8 cellular contexts compared by ENCODE assay signal in the genomic region with DNA sequence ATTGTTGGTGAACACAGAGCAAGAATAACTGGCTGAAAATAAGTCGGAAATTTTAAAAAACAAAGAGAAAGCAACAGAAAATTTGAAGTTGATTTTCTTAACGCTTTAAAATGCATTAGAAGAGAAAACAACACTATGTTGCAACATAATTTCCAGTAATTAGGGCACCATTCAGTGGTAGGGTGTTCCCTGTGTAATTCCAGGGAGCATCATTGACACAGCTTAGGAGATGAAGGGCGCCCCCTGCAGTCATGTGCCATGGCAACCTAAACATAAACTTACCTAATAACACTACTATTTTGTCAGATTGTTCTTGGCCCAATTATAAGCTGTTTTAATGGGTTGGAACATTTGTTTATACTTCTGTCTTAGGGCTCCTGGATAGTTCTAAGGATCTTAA.
A peak's percentile ranks its signal among the peaks of the same experiment; 100 is the strongest.
DNase-seq lines count a peak whose midpoint lies in the region; ATAC-seq and TF ChIP-seq lines count a peak whose summit lies in the region.

No MANE protein-coding gene starts in this region.

- TF ChIP-seq CTCF in GM12874 (IDR thresholded peaks at IDR 0.05; ENCODE audit: insufficient read depth, low read depth, low read length) (peak; percentile 27; the same call in 1 of the 2 replicates), Peyer's patch (IDR thresholded peaks at IDR 0.05) (peak in 2 of 6 experiments; percentile 18 to 23)

- no peak overlapping the region for H3K27ac ChIP-seq in Peyer's patch

- H3K27me3 ChIP-seq in Peyer's patch, result no peaks in the 10 kb centered on the region

- no peaks in the 10 kb centered on the region for H3K4me1 ChIP-seq in Peyer's patch

- ATAC-seq in HG03469 (IDR thresholded peaks at IDR 0.05; ENCODE audit: unreplicated experiment), result no peak

- no peak overlapping the region for H3K4me3 ChIP-seq in Peyer's patch

- no peaks in the 10 kb centered on the region for H3K9me3 ChIP-seq in Peyer's patch

- peak; percentile 51 for DNase-seq in A172 (ENCODE audit: low spot score)
- DNase-seq in Peyer's patch, result peak in 2 of 3 donors; percentile 48 to 68
- DNase-seq in head of caudate nucleus, result peak; percentile 12 to 82 (median 56)
- DNase-seq in stimulated activated CD8-positive, alpha-beta memory T cell treated with anti-CD3 and anti-CD28 coated beads, Interleukin-4, amount 100 ng/mL, for 48 hours, result peak; percentile 32
- DNase-seq in T-helper 1 cell, result no peak
- no peak for DNase-seq in activated CD8-positive, alpha-beta memory T cell treated with anti-CD3 and anti-CD28 coated beads, Interleukin-2, amount 50 U/mL, for 4 hours

- no peak for TF ChIP-seq POLR2A in Peyer's patch (IDR thresholded peaks at IDR 0.05)

- H3K36me3 ChIP-seq in Peyer's patch, result no peaks in the 10 kb centered on the region

- intact Hi-C loops in head of caudate nucleus (cut with DNase I), result no loop called here

Comparison
In these comparisons a context has a peak if more than half of its experiments do, and no peak if none do; other contexts are left out.
1. DNase-seq: peak in A172 (single experiment), Peyer's patch (2 of 3), head of caudate nucleus (42 of 42) and stimulated activated CD8-positive, alpha-beta memory T cell treated with anti-CD3 and anti-CD28 coated beads, Interleukin-4, amount 100 ng/mL, for 48 hours (single experiment); none in T-helper 1 cell (0 of 5) and activated CD8-positive, alpha-beta memory T cell treated with anti-CD3 and anti-CD28 coated beads, Interleukin-2, amount 50 U/mL, for 4 hours (single experiment).